In the genomic region with DNA sequence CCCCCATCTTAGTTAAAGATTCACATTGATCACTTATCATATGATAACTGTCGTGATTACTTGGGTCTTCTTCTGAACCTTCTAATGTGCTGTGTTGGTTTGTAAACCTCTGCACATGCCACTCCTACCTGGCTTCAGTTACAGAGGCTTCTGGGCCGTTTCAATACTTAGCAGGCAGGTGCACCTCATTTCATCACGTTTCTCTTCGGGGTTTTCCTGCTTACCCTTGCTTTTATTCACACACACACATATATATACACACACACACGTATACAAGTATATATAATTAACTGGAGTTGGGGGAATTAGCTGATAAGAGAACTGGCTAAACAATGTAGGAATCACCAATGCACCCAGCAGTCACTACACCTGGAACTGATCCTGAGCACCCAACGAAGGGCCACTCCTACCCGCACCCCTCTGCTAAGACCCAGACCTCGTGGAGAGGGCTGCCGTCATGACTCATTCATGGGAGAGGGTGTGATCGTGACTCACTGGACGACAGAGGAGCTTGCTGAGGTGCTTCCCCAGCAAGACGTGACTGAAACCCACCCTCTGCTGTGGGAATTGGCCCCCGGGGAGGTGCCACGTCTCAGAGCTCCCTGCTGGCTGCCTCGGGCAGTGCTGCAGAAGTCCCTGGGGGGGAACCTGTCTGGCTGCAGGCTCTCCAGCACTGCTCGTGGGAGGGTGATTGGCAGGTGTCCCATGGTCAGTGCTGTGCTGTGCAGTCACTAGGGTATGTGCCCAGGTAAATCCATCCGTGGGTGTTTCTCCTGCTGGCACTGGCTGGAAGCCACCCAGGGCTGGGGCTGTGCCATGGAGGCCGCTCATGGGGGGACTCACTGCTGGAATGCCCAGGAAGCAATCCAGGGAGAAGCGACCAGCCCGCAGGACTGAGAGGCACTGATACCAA, we compare ENCODE assay signal across 8 cellular contexts.
DNase-seq lines count a peak whose midpoint lies in the region; ATAC-seq and TF ChIP-seq lines count a peak whose summit lies in the region.

No MANE protein-coding gene starts in this region.

- DNase-seq in GM06990 (ENCODE audit: extremely low read depth, insufficient read length) (peak; percentile 66), NCI-H774 (lab: John Stamatoyannopoulos, UW) (peak; percentile 2), fibroblast of the aortic adventitia (ENCODE audit: low read depth) (peak; percentile 15), cerebellar cortex (ENCODE audit: low spot score) (no peak), NCI-H1105 (lab: John Stamatoyannopoulos, UW) (no peak)
- peak; percentile 56 for DNase-seq in stimulated activated naive B cell treated with anti-CD40 and anti-IgM and Interleukin-4, amounts not matched to agents 10 μg/mL and 1 μg/mL and 100 μg/mL, for 72 hours
- DNase-seq in activated CD4-positive, CD25-positive, alpha-beta regulatory T cell (lab: John Stamatoyannopoulos, UW) = no peak

- peak; percentile 53 for TF ChIP-seq CTCF in GM06990 (IDR thresholded peaks at IDR 0.05; ENCODE audit: insufficient read depth, low read length, poor library complexity, severe bottlenecking)
- no peak for TF ChIP-seq CTCF in fibroblast of the aortic adventitia (IDR thresholded peaks at IDR 0.05; ENCODE audit: insufficient read depth, low read length)

- ATAC-seq in GM21515 (IDR thresholded peaks at IDR 0.05; ENCODE audit: unreplicated experiment) = peak; percentile 66
- ATAC-seq in stimulated activated naive B cell treated with anti-CD40 and anti-IgM and Interleukin-4, amounts not matched to agents 10 μg/mL and 1 μg/mL and 100 μg/mL, for 72 hours (replicated peaks) = peak; percentile 83 to 90

- H3K36me3 ChIP-seq in GM06990 (ENCODE audit: control insufficient read depth, insufficient read depth, low read length) = no peaks in the 10 kb centered on the region

- peaks cover 9 to 11% of the 10 kb centered on the region in 2 donors for H3K9me3 Mint-ChIP-seq in stimulated activated naive B cell treated with anti-CD40 and anti-IgM and Interleukin-4, amounts not matched to agents 10 μg/mL and 1 μg/mL and 100 μg/mL, for 72 hours

- H3K27me3 Mint-ChIP-seq in stimulated activated naive B cell treated with anti-CD40 and anti-IgM and Interleukin-4, amounts not matched to agents 10 μg/mL and 1 μg/mL and 100 μg/mL, for 72 hours = peaks cover 55 to 66% of the 10 kb centered on the region in 2 donors

- H3K27ac Mint-ChIP-seq in stimulated activated naive B cell treated with anti-CD40 and anti-IgM and Interleukin-4, amounts not matched to agents 10 μg/mL and 1 μg/mL and 100 μg/mL, for 72 hours = peak overlapping the region; percentile 84

- H3K36me3 Mint-ChIP-seq in stimulated activated naive B cell treated with anti-CD40 and anti-IgM and Interleukin-4, amounts not matched to agents 10 μg/mL and 1 μg/mL and 100 μg/mL, for 72 hours = peaks cover 3 to 8% of the 10 kb centered on the region in 2 donors

- peaks cover 5 to 13% of the 10 kb centered on the region in 2 donors for H3K4me1 Mint-ChIP-seq in stimulated activated naive B cell treated with anti-CD40 and anti-IgM and Interleukin-4, amounts not matched to agents 10 μg/mL and 1 μg/mL and 100 μg/mL, for 72 hours

- H3K4me3 ChIP-seq in GM06990 (replicated peaks; ENCODE audit: low read depth, low read length) (no peak overlapping the region), fibroblast of the aortic adventitia (ENCODE audit: low read depth, low read length) (no peak overlapping the region)

- peak overlapping the region in 1 of 2 donors; percentile 21 for H3K4me3 Mint-ChIP-seq in stimulated activated naive B cell treated with anti-CD40 and anti-IgM and Interleukin-4, amounts not matched to agents 10 μg/mL and 1 μg/mL and 100 μg/mL, for 72 hours

- H3K27me3 ChIP-seq in GM06990 (replicated peaks; ENCODE audit: control insufficient read depth, insufficient read depth, low read length) = no peaks in the 10 kb centered on the region

Comparison
In these comparisons a context has a peak if more than half of its experiments do, and no peak if none do; other contexts are left out.
1. DNase-seq: peak in GM06990 (single experiment), NCI-H774 (single experiment), fibroblast of the aortic adventitia (single experiment) and stimulated activated naive B cell treated with anti-CD40 and anti-IgM and Interleukin-4, amounts not matched to agents 10 μg/mL and 1 μg/mL and 100 μg/mL, for 72 hours (single experiment); none in cerebellar cortex (single experiment), activated CD4-positive, CD25-positive, alpha-beta regulatory T cell (0 of 4) and NCI-H1105 (single experiment).